34 cellular contexts compared by ENCODE assay signal in the genomic region with DNA sequence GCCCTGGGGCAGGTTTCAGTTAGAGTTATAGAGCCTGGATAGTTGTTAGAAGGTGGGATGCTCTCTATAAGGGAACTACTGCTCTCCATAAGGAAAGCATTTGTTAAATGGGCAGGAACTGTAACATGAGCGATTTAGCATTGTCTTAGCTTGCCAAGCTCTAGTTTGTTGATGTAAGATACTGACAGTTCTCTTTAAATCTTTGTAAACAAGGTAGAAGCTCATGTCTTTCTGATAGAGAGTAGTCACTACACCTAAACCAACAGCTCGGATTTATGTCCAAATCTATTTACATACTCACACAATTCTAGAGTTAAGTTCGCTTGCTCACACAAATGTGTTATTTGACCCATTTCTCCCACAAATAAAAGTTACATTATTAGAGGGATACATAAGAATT.
"Had no signal": no experiment of that assay in that cellular context is flagged by ENCODE, and none has a peak within 500 bp of the region (broad histone marks: within the 10 kb centered on the region; RNA-seq: fewer than 3 reads in every experiment).

No MANE protein-coding gene starts in this region.

- H3K27ac ChIP-seq: KMS-11, PC-9, RWPE1, WERI-Rb-1 had no signal

- H3K27ac Mint-ChIP-seq: activated CD8-positive, alpha-beta T cell treated with anti-CD3 and anti-CD28 coated beads for 36 hours; activated naive CD4-positive, alpha-beta T cell treated with anti-CD3 and anti-CD28 coated beads, Interleukin-2, amount 50 U/mL, for 24 hours; activated naive CD8-positive, alpha-beta T cell treated with anti-CD3 and anti-CD28 coated beads, Interleukin-2, amount 10 ng/mL, durations not matched to agents 7 days and 5 days; activated T-cell treated with anti-CD3 and anti-CD28 coated beads, Interleukin-2, amount 50 U/mL, for 72 hours; activated T-helper 17 cell treated with anti-CD3 and anti-CD28 coated beads, Interleukin-2, amount 50 U/mL, for 72 hours; brain had no signal

- H3K4me3 Mint-ChIP-seq: activated CD8-positive, alpha-beta T cell treated with anti-CD3 and anti-CD28 coated beads for 36 hours; activated naive CD4-positive, alpha-beta T cell treated with anti-CD3 and anti-CD28 coated beads, Interleukin-2, amount 50 U/mL, for 24 hours; activated naive CD8-positive, alpha-beta T cell treated with anti-CD3 and anti-CD28 coated beads, Interleukin-2, amount 10 ng/mL, durations not matched to agents 7 days and 5 days; activated T-cell treated with anti-CD3 and anti-CD28 coated beads, Interleukin-2, amount 50 U/mL, for 72 hours; activated T-helper 17 cell treated with anti-CD3 and anti-CD28 coated beads, Interleukin-2, amount 50 U/mL, for 72 hours; brain had no signal

- H3K9me3 Mint-ChIP-seq: activated CD8-positive, alpha-beta T cell treated with anti-CD3 and anti-CD28 coated beads for 36 hours; activated naive CD4-positive, alpha-beta T cell treated with anti-CD3 and anti-CD28 coated beads, Interleukin-2, amount 50 U/mL, for 24 hours; activated naive CD8-positive, alpha-beta T cell treated with anti-CD3 and anti-CD28 coated beads, Interleukin-2, amount 10 ng/mL, durations not matched to agents 7 days and 5 days; activated T-helper 17 cell treated with anti-CD3 and anti-CD28 coated beads, Interleukin-2, amount 50 U/mL, for 72 hours had no signal

- H3K4me3 ChIP-seq: PC-9 had no signal

- H3K36me3 ChIP-seq: WERI-Rb-1 had no signal

- H2AFZ ChIP-seq: PC-9 had no signal

- DNase-seq: activated CD4-positive, alpha-beta T cell treated with anti-CD3 and anti-CD28 coated beads for 1 hour; activated CD4-positive, alpha-beta T cell treated with anti-CD3 and anti-CD28 coated beads for 48 hours; activated CD4-positive, alpha-beta T cell treated with anti-CD3 and anti-CD28 coated beads, Interleukin-2, amount 50 U/mL, for 4 hours; activated CD4-positive, CD25-positive, alpha-beta regulatory T cell; activated CD8-positive, alpha-beta T cell treated with anti-CD3 and anti-CD28 coated beads for 36 hours; activated gamma-delta T cell; activated naive CD4-positive, alpha-beta T cell treated with Interleukin-2 at 50 U/mL for 16 hours; activated naive CD8-positive, alpha-beta T cell treated with anti-CD3 and anti-CD28 coated beads, Interleukin-2, amount 10 ng/mL, durations not matched to agents 7 days and 5 days; activated T-cell treated with anti-CD3 and anti-CD28 coated beads, Interleukin-2, amount 50 U/mL, for 1 hour; activated T-cell treated with anti-CD3 and anti-CD28 coated beads, Interleukin-2, amount 50 U/mL, for 72 hours; central memory CD4-positive, alpha-beta T cell; NCI-H1092 treated with DMSO at 0.1 percent for 48 hours; NCI-H1417; NCI-H146; NCI-H187; NCI-H2029 treated with DMSO at 0.1 percent for 48 hours; NCI-H2107; NCI-H2171; NCI-H510A; NCI-H526; NCI-H748 treated with DMSO at 0.1 percent for 48 hours; NK-92 treated with Interleukin-12 subunit alpha and Interleukin-12 subunit beta, amount 100 ng/mL, for 24 hours; PC-9; SIG-M5; SW 1271; T-helper 1 cell; T-helper 2 cell; T-helper 9 cell; WERI-Rb-1 had no signal

- H3K36me3 Mint-ChIP-seq: activated naive CD4-positive, alpha-beta T cell treated with anti-CD3 and anti-CD28 coated beads, Interleukin-2, amount 50 U/mL, for 24 hours; activated naive CD8-positive, alpha-beta T cell treated with anti-CD3 and anti-CD28 coated beads, Interleukin-2, amount 10 ng/mL, durations not matched to agents 7 days and 5 days; brain had no signal

- H3K9ac ChIP-seq: KMS-11 had no signal

- H3K4me2 ChIP-seq: KMS-11, PC-9 had no signal

- H3K27me3 Mint-ChIP-seq: activated CD8-positive, alpha-beta T cell treated with anti-CD3 and anti-CD28 coated beads for 36 hours; activated naive CD4-positive, alpha-beta T cell treated with anti-CD3 and anti-CD28 coated beads, Interleukin-2, amount 50 U/mL, for 24 hours; activated naive CD8-positive, alpha-beta T cell treated with anti-CD3 and anti-CD28 coated beads, Interleukin-2, amount 10 ng/mL, durations not matched to agents 7 days and 5 days; activated T-helper 17 cell treated with anti-CD3 and anti-CD28 coated beads, Interleukin-2, amount 50 U/mL, for 72 hours had no signal
